23 cellular contexts compared by ENCODE assay signal in the genomic region with DNA sequence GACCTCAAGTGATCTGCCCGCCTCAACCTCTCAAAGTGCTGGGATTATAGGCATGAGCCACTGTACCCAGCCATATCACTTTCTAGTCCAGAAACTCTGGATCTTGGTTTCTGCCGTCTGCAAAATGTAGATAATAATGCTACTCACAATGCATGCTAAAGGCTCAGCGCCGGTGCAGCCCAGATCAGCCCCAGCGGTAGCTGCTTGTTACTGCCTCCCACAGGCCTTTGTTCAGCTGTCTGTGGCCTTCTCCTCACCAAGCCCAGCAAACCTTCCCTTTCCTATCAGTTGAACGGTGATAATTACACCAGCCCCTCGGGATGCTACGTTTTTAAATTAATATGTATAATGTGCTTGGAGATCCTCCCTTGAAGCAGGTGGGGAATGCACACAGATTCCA. TPM values are rescaled to one million over a fixed set of nuclear protein-coding genes. Genes with fewer than 3 reads are reported as not detected.
"Had no signal": no experiment of that assay in that cellular context is flagged by ENCODE, and none has a peak within 500 bp of the region (broad histone marks: within the 10 kb centered on the region; RNA-seq: fewer than 3 reads in every experiment).

No MANE protein-coding gene starts in this region.

- H3K27me3 ChIP-seq: right atrium auricular region had no signal

- H3K4me1 ChIP-seq: esophagus squamous epithelium, lower lobe of right lung, right atrium auricular region, suprapubic skin, upper lobe of right lung had no signal

- ATAC-seq: activated CD4-positive, alpha-beta T cell treated with anti-CD3 and anti-CD28 coated beads for 36 hours; activated naive CD4-positive, alpha-beta T cell treated with anti-CD3 and anti-CD28 coated beads, Interleukin-2, amount 50 U/mL, for 72 hours; left cardiac atrium; lower lobe of right lung; natural killer cell treated with Interleukin-12 subunit alpha and Interleukin-12 subunit beta and Interleukin-15 and Interleukin-18, amount 100 ng/mL, for 72 hours; stimulated activated naive CD8-positive, alpha-beta T cell treated with anti-CD3 and anti-CD28 coated beads, Interleukin-15, amount 100 ng/mL, for 72 hours had no signal

- H3K27ac ChIP-seq: esophagus squamous epithelium, lower lobe of right lung, right atrium auricular region, suprapubic skin, upper lobe of right lung had no signal

- DNase-seq: activated CD4-positive, alpha-beta memory T cell treated with anti-CD3 and anti-CD28 coated beads for 36 hours; activated CD4-positive, alpha-beta T cell treated with anti-CD3 and anti-CD28 coated beads for 36 hours; activated gamma-delta T cell treated with Interleukin-2 at 50 U/mL for 16 hours; activated T-cell treated with anti-CD3 and anti-CD28 coated beads for 4 hours; cerebellar nuclear complex; effector CD8-positive, alpha-beta T cell; esophagus squamous epithelium; left cardiac atrium; lower lobe of right lung; occipital lobe; small intestine; stimulated activated CD4-positive, alpha-beta T cell treated with anti-CD3 and anti-CD28 coated beads, Interleukin-4, amount 100 ng/mL, for 1 hour; stimulated activated naive CD8-positive, alpha-beta T cell treated with anti-CD3 and anti-CD28 coated beads, Interleukin-15, amount 100 ng/mL, for 72 hours; upper lobe of right lung had no signal

- FAIRE-seq: bronchial epithelial cell, endothelial cell of umbilical vein, small intestine, TTC549 had no signal

- H3K4me3 ChIP-seq: esophagus squamous epithelium, lower lobe of right lung, right atrium auricular region, suprapubic skin, upper lobe of right lung had no signal

- H3K36me3 ChIP-seq: esophagus squamous epithelium, lower lobe of right lung, right atrium auricular region, suprapubic skin, upper lobe of right lung had no signal

- H3K9me3 ChIP-seq: esophagus squamous epithelium, lower lobe of right lung, right atrium auricular region, suprapubic skin, upper lobe of right lung had no signal

RNA-seq across cellular contexts. Expression of a gene that starts 26.2 kb away (rescaled TPM):
- total RNA-seq: activated CD4-positive, alpha-beta memory T cell treated with anti-CD3 and anti-CD28 coated beads for 36 hours; activated CD4-positive, alpha-beta T cell treated with anti-CD3 and anti-CD28 coated beads for 36 hours; activated naive CD4-positive, alpha-beta T cell treated with anti-CD3 and anti-CD28 coated beads, Interleukin-2, amount 50 U/mL, for 72 hours; activated T-helper 1 cell treated with anti-CD3 and anti-CD28 coated beads, Interleukin-12 subunit alpha, Interleukin-12 subunit beta, Interleukin-2, Interleukin-4 antibody, amounts not matched to agents 30 ng/mL and 10 ng/mL and 1 ng/mL, durations not matched to agents 14 hours and 24 hours and 36 hours; bronchial epithelial cell; endothelial cell of umbilical vein; natural killer cell treated with Interleukin-12 subunit alpha and Interleukin-12 subunit beta and Interleukin-15 and Interleukin-18, amount 100 ng/mL, for 72 hours; occipital lobe; T-helper 2 cell treated with Interferon-gamma antibody and Interleukin-4, amounts not matched to agents 100 ng/mL and 5 ng/mL, for 36 hours had no signal
- polyA plus RNA-seq: endothelial cell of umbilical vein had no signal
